In genomic region chr13:50589651-50590054, GRCh38 we compare ENCODE assay signal across 13 cellular contexts.
A peak's percentile ranks its signal among the peaks of the same experiment; 100 is the strongest.
DNase-seq lines count a peak whose midpoint lies in the region; ATAC-seq and TF ChIP-seq lines count a peak whose summit lies in the region.
"Had no signal": no experiment of that assay in that cellular context is flagged by ENCODE, and none has a peak within 500 bp of the region (broad histone marks: within the 10 kb centered on the region; RNA-seq: fewer than 3 reads in every experiment).

No MANE protein-coding gene starts in this region.

- intact Hi-C loops in adrenal gland (cut with DNase I) (no loop called here), right cardiac atrium (cut with DNase I) (loop anchor here in 1 of 4 donors (10.0 kb wide), 1 partner anchor 95 kb away; no protein-coding TSS in a partner anchor)

- H3K27me3 Mint-ChIP-seq in glutamatergic neuron (ENCODE audit: unreplicated experiment), result peaks cover 1% of the 10 kb centered on the region
- H3K27me3 Mint-ChIP-seq: progenitor cell of endocrine pancreas had no signal

- 51 to 68% (median 58%) methylated on average over 2 of the region's 2 CpGs for WGBS in adrenal gland, 4 donors
- 67% methylated on average over 2 of the region's 2 CpGs for WGBS in right cardiac atrium

- no peak for TF ChIP-seq CTCF in HFF-Myc (IDR thresholded peaks at IDR 0.05; ENCODE audit: low read depth, low read length, missing control alignments)
- no peak for TF ChIP-seq CTCF in adrenal gland (IDR thresholded peaks at IDR 0.05)
- no peak for TF ChIP-seq CTCF in GM20000 (IDR thresholded peaks at IDR 0.05; ENCODE audit: extremely low read depth, missing control alignments)
- TF ChIP-seq CTCF in glutamatergic neuron (IDR thresholded peaks at IDR 0.05; ENCODE audit: partially characterized antibody, unreplicated experiment), result no peak

- no peak overlapping the region for H3K4me3 Mint-ChIP-seq in glutamatergic neuron (ENCODE audit: unreplicated experiment)
- H3K4me3 Mint-ChIP-seq: CD14-positive monocyte had no signal

- no peaks in the 10 kb centered on the region for H3K36me3 ChIP-seq in ACC112 (ENCODE audit: insufficient read depth, low read length)
- H3K36me3 ChIP-seq in adrenal gland (replicated peaks in 1 of 2), result no peaks in the 10 kb centered on the region

- H3K27me3 ChIP-seq in ACC112 (ENCODE audit: insufficient read depth, low read length) (no peaks in the 10 kb centered on the region), adrenal gland (no peaks in the 10 kb centered on the region), right cardiac atrium (ENCODE audit: control insufficient read depth, insufficient read depth) (no peaks in the 10 kb centered on the region)

- TF ChIP-seq POLR2A in adrenal gland (IDR thresholded peaks at IDR 0.05) (no peak), GM18505 (IDR thresholded peaks at IDR 0.05; ENCODE audit: borderline replicate concordance, extremely low read depth, insufficient read depth, insufficient read length) (no peak)

- H3K27ac ChIP-seq in ACC112 (ENCODE audit: low read depth, low read length) (peak overlapping the region; percentile 71), adrenal gland (peak overlapping the region in 2 of 5 donors; percentile 50 to 53), right cardiac atrium (ENCODE audit: low read length) (no peak overlapping the region)

- no peak overlapping the region for H2AFZ ChIP-seq in ACC112 (ENCODE audit: low read length, unreplicated experiment)

- DNase-seq in HFF-Myc (ENCODE audit: extremely low read depth, low read depth), result peak; percentile 38
- DNase-seq in adrenal gland, result peak; percentile 33 to 68 (median 58)
- peak in 1 of 3 donors; percentile 49 for DNase-seq in right cardiac atrium
- DNase-seq in SKM-1 (lab: John Stamatoyannopoulos, UW; ENCODE audit: unreplicated experiment), result no peak
- no peak for DNase-seq in GM20000 (ENCODE audit: low spot score)
- no peak for DNase-seq in glutamatergic neuron
- DNase-seq: islet precursor cell; NK-92 treated with Interleukin-12 subunit alpha and Interleukin-12 subunit beta, amount 100 ng/mL, for 24 hours had no signal

- H3K4me1 Mint-ChIP-seq in glutamatergic neuron (ENCODE audit: low read depth, unreplicated experiment), result peaks cover 5% of the 10 kb centered on the region

- H3K9me3 Mint-ChIP-seq in glutamatergic neuron (ENCODE audit: unreplicated experiment), result no peaks in the 10 kb centered on the region

- ATAC-seq in right cardiac atrium, result peak; percentile 72 to 84
- ATAC-seq in GM18505 (IDR thresholded peaks at IDR 0.05; ENCODE audit: unreplicated experiment), result no peak
- ATAC-seq: GM12878 had no signal

- H3K9me3 ChIP-seq in adrenal gland (replicated peaks in 1 of 3) (no peaks in the 10 kb centered on the region), right cardiac atrium (ENCODE audit: control insufficient read depth, low read length) (no peaks in the 10 kb centered on the region)

- H3K36me3 Mint-ChIP-seq in glutamatergic neuron (ENCODE audit: unreplicated experiment), result no peaks in the 10 kb centered on the region

- H3K4me3 ChIP-seq in ACC112 (ENCODE audit: low read depth, low read length) (no peak overlapping the region), HFF-Myc (replicated peaks; ENCODE audit: low read depth, low read length) (no peak overlapping the region), adrenal gland (no peak overlapping the region), right cardiac atrium (ENCODE audit: low read length) (no peak overlapping the region)
- H3K4me3 ChIP-seq: GM12878 had no signal

- H3K79me2 ChIP-seq in ACC112 (ENCODE audit: control insufficient read depth, insufficient read depth, low read length, unreplicated experiment), result no peaks in the 10 kb centered on the region

- H3K4me1 ChIP-seq in ACC112 (ENCODE audit: control insufficient read depth, insufficient read depth, low read length, unreplicated experiment) (peaks cover 33% of the 10 kb centered on the region), adrenal gland (replicated peaks in 1 of 2) (peaks cover 7 to 9% of the 10 kb centered on the region in 2 donors), right cardiac atrium (ENCODE audit: control insufficient read depth, insufficient read depth, low read length) (peaks cover 7% of the 10 kb centered on the region)

- H3K27ac Mint-ChIP-seq in glutamatergic neuron (ENCODE audit: unreplicated experiment), result no peak overlapping the region
- H3K27ac Mint-ChIP-seq: CD14-positive monocyte, progenitor cell of endocrine pancreas had no signal

Comparison
In these comparisons a context has a peak if more than half of its experiments do, and no peak if none do; other contexts are left out.
1. DNase-seq: peak in HFF-Myc (single experiment) and adrenal gland (7 of 7); none in SKM-1 (single experiment), GM20000 (single experiment) and glutamatergic neuron (single experiment).